In genomic region chr2:73985318-73986084, GRCh38 we compare ENCODE assay signal across 8 cellular contexts. TPM values are rescaled to one million over a fixed set of nuclear protein-coding genes. Genes with fewer than 3 reads are reported as not detected.
A peak's percentile ranks its signal among the peaks of the same experiment; 100 is the strongest.
DNase-seq lines count a peak whose midpoint lies in the region; ATAC-seq and TF ChIP-seq lines count a peak whose summit lies in the region.

No MANE protein-coding gene starts in this region.

- no peaks in the 10 kb centered on the region for H3K9me3 Mint-ChIP-seq in CD8-positive, alpha-beta memory T cell
- peaks cover 2 to 4% of the 10 kb centered on the region in 2 donors for H3K9me3 Mint-ChIP-seq in stimulated activated naive CD8-positive, alpha-beta T cell treated with anti-CD3 and anti-CD28 coated beads, Interleukin-15, amount 100 ng/mL, for 72 hours

- CTCF ChIA-PET in CD8-positive, alpha-beta memory T cell (lab: Charles Lee) = interaction anchor here (1.2 to 4.3 kb wide), 8 partner anchors 10 to 162 kb away, joined by 3 to 21 read pairs (median 8); partner anchors contain the start of gene BOLA3

- H3K4me1 Mint-ChIP-seq in CD8-positive, alpha-beta memory T cell = peaks cover 68 to 81% (median 80%) of the 10 kb centered on the region in 3 donors
- H3K4me1 Mint-ChIP-seq in stimulated activated naive CD8-positive, alpha-beta T cell treated with anti-CD3 and anti-CD28 coated beads, Interleukin-15, amount 100 ng/mL, for 72 hours = peaks cover 79% of the 10 kb centered on the region

- 0 out of 2 replicates have a peak, but pooled peaks have one; percentile 15 for TF ChIP-seq EP300 in Ishikawa (IDR thresholded peaks at IDR 0.05; ENCODE audit: borderline replicate concordance)

- H3K36me3 Mint-ChIP-seq in CD8-positive, alpha-beta memory T cell = peaks cover 9 to 29% (median 10%) of the 10 kb centered on the region in 3 donors

- H3K4me3 ChIP-seq in CD8-positive, alpha-beta memory T cell (ENCODE audit: low read length) = peak overlapping the region; percentile 58

- peaks cover 77% of the 10 kb centered on the region for H3K4me1 ChIP-seq in CD8-positive, alpha-beta memory T cell (ENCODE audit: insufficient read depth, low read length)

- POLR2A ChIA-PET in CD8-positive, alpha-beta memory T cell (lab: Charles Lee) = no interaction called here

- H3K4me3 Mint-ChIP-seq in CD8-positive, alpha-beta memory T cell = peak overlapping the region; percentile 81 to 96 (median 85)
- H3K4me3 Mint-ChIP-seq in stimulated activated naive CD8-positive, alpha-beta T cell treated with anti-CD3 and anti-CD28 coated beads, Interleukin-15, amount 100 ng/mL, for 72 hours = peak overlapping the region; percentile 95 to 98

- H3K27ac Mint-ChIP-seq in CD8-positive, alpha-beta memory T cell = peak overlapping the region; percentile 71 to 98 (median 89)
- peak overlapping the region; percentile 88 to 98 for H3K27ac Mint-ChIP-seq in stimulated activated naive CD8-positive, alpha-beta T cell treated with anti-CD3 and anti-CD28 coated beads, Interleukin-15, amount 100 ng/mL, for 72 hours

- peak; percentile 36 for ATAC-seq in GM19463 (IDR thresholded peaks at IDR 0.05; ENCODE audit: unreplicated experiment)
- peak; percentile 61 to 62 for ATAC-seq in activated CD4-positive, CD25-positive, alpha-beta regulatory T cell treated with anti-CD3 and anti-CD28 coated beads, Interleukin-2, amount 50 U/mL, for 24 hours
- peak; percentile 74 for ATAC-seq in stimulated activated naive CD8-positive, alpha-beta T cell treated with anti-CD3 and anti-CD28 coated beads, Interleukin-15, amount 100 ng/mL, for 72 hours

- H3K36me3 ChIP-seq in CD8-positive, alpha-beta memory T cell (ENCODE audit: insufficient read depth, low read length) = no peaks in the 10 kb centered on the region

- peak; percentile 31 to 63 (median 54) for DNase-seq in CD8-positive, alpha-beta memory T cell
- peak; percentile 36 for DNase-seq in dermis blood vessel endothelial cell
- DNase-seq in midbrain (lab: John Stamatoyannopoulos, UW) = peak; percentile 14
- peak; percentile 79 to 88 for DNase-seq in stimulated activated naive CD8-positive, alpha-beta T cell treated with anti-CD3 and anti-CD28 coated beads, Interleukin-15, amount 100 ng/mL, for 72 hours
- no peak for DNase-seq in NCI-H1092 treated with DMSO at 0.1 percent for 48 hours (lab: John Stamatoyannopoulos, UW)

- no peaks in the 10 kb centered on the region for H3K27me3 ChIP-seq in CD8-positive, alpha-beta memory T cell (ENCODE audit: insufficient read depth, low read length, poor library complexity, severe bottlenecking)

- TF ChIP-seq RAD21 in Ishikawa (IDR thresholded peaks at IDR 0.05; ENCODE audit: low read depth) = no peak

- H3K27me3 Mint-ChIP-seq in CD8-positive, alpha-beta memory T cell = peaks cover 0 to 1% of the 10 kb centered on the region in 2 donors
- H3K27me3 Mint-ChIP-seq in stimulated activated naive CD8-positive, alpha-beta T cell treated with anti-CD3 and anti-CD28 coated beads, Interleukin-15, amount 100 ng/mL, for 72 hours = no peaks in the 10 kb centered on the region

- peak overlapping the region; percentile 57 for H3K27ac ChIP-seq in CD8-positive, alpha-beta memory T cell (ENCODE audit: low read depth, low read length)

- no peaks in the 10 kb centered on the region for H3K9me3 ChIP-seq in CD8-positive, alpha-beta memory T cell (ENCODE audit: low read length)

TF ChIP-seq in Ishikawa, 13 proteins besides CTCF, POLR2A, EP300 and RAD21:
- TF ChIP-seq EGR1 (IDR thresholded peaks at IDR 0.05) = no peak
- TF ChIP-seq ZBTB7A (IDR thresholded peaks at IDR 0.05; ENCODE audit: low read depth) = 0 out of 2 replicates have a peak, but pooled peaks have one; percentile 40
- 0 out of 2 replicates have a peak, but pooled peaks have one; percentile 20 for TF ChIP-seq TAF1 (IDR thresholded peaks at IDR 0.05; ENCODE audit: low read depth)
- no peak for TF ChIP-seq TCF12 (IDR thresholded peaks at IDR 0.05; ENCODE audit: low read depth)

RNA-seq across cellular contexts. Expression of gene TET3, which starts 0.8 kb away (rescaled TPM):
- total RNA-seq in CD8-positive, alpha-beta memory T cell = 10 to 100 TPM; 19.9 to 20.5 TPM
- 0.78 TPM for polyA plus RNA-seq in CD8-positive, alpha-beta memory T cell
- total RNA-seq in dermis blood vessel endothelial cell = 7.0 and 8.7 TPM in 2 replicates

RNA-seq across cellular contexts. Expression of gene DGUOK, which starts 58.8 kb away (rescaled TPM):
- 10 to 100 TPM; 96.6 to 98.8 TPM for total RNA-seq in CD8-positive, alpha-beta memory T cell
- polyA plus RNA-seq in CD8-positive, alpha-beta memory T cell = 188 TPM
- 36.4 and 44.9 TPM in 2 replicates for total RNA-seq in dermis blood vessel endothelial cell
